In the genomic region with DNA sequence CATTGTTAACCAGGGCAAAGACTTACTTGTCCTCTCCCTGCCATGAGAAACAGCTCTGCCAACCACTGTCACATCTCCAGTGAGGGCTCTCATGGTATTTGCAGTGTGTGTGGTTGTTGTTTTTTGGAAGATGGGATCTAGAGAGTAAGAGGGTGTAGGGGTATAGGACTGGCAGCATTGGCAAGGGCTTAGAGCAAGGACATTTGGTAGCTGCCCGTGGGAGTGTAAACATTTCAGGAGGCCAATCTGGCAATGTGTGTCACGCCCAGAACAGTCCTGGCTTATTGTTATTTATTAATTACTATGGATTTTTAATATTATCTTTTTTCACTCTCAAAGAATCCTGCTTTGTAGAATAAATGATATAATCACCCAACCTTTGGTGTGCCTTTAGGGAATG, we compare ENCODE assay signal across 20 cellular contexts.
DNase-seq lines count a peak whose midpoint lies in the region; ATAC-seq and TF ChIP-seq lines count a peak whose summit lies in the region.
"Had no signal": no experiment of that assay in that cellular context is flagged by ENCODE, and none has a peak within 500 bp of the region (broad histone marks: within the 10 kb centered on the region; RNA-seq: fewer than 3 reads in every experiment).

No MANE protein-coding gene starts in this region.

- no peak for TF ChIP-seq EP300 in suprapubic skin (IDR thresholded peaks at IDR 0.05)

- H3K4me3 ChIP-seq in suprapubic skin (no peak overlapping the region), H7 (ENCODE audit: insufficient read depth, low read depth, low read length) (no peak overlapping the region)
- H3K4me3 ChIP-seq: pancreas, skin epidermis, transverse colon had no signal

- ATAC-seq in HG02759 (IDR thresholded peaks at IDR 0.05; ENCODE audit: unreplicated experiment) = peak; percentile 7
- ATAC-seq: CD8-positive, alpha-beta T cell; pancreas; T-cell had no signal

- peaks cover 10% of the 10 kb centered on the region for H3K27me3 Mint-ChIP-seq in activated CD4-positive, alpha-beta memory T cell treated with anti-CD3 and anti-CD28 coated beads, Interleukin-2, amount 10 ng/mL, durations not matched to agents 7 days and 5 days
- peaks cover 3% of the 10 kb centered on the region for H3K27me3 Mint-ChIP-seq in activated CD4-positive, alpha-beta memory T cell treated with anti-CD3 and anti-CD28 coated beads for 36 hours

- TF ChIP-seq CTCF in suprapubic skin (IDR thresholded peaks at IDR 0.05) = no peak

- peak overlapping the region; percentile 51 for H3K27ac ChIP-seq in suprapubic skin
- H3K27ac ChIP-seq: pancreas had no signal

- H3K4me1 Mint-ChIP-seq in activated CD4-positive, alpha-beta memory T cell treated with anti-CD3 and anti-CD28 coated beads, Interleukin-2, amount 10 ng/mL, durations not matched to agents 7 days and 5 days = peaks cover 14% of the 10 kb centered on the region
- peaks cover 6% of the 10 kb centered on the region for H3K4me1 Mint-ChIP-seq in activated CD4-positive, alpha-beta memory T cell treated with anti-CD3 and anti-CD28 coated beads for 36 hours (ENCODE audit: low read depth)

- 86% methylated on average over 2 of the region's 2 CpGs for WGBS in suprapubic skin

- peaks cover 2% of the 10 kb centered on the region for H3K9me3 Mint-ChIP-seq in activated CD4-positive, alpha-beta memory T cell treated with anti-CD3 and anti-CD28 coated beads, Interleukin-2, amount 10 ng/mL, durations not matched to agents 7 days and 5 days
- peaks cover 2% of the 10 kb centered on the region for H3K9me3 Mint-ChIP-seq in activated CD4-positive, alpha-beta memory T cell treated with anti-CD3 and anti-CD28 coated beads for 36 hours

- H3K4me1 ChIP-seq in suprapubic skin = peaks cover 19% of the 10 kb centered on the region

- POLR2A ChIA-PET in activated CD4-positive, alpha-beta memory T cell treated with anti-CD3 and anti-CD28 coated beads, Interleukin-2, amount 10 ng/mL, durations not matched to agents 7 days and 5 days (lab: Charles Lee) = interaction anchor here (1.1 kb wide), 1 partner anchor 218 kb away, joined by 3 read pairs; no protein-coding TSS in a partner anchor
- POLR2A ChIA-PET in activated CD4-positive, alpha-beta memory T cell treated with anti-CD3 and anti-CD28 coated beads for 36 hours (lab: Charles Lee) = no interaction called here

- CTCF ChIA-PET in activated CD4-positive, alpha-beta memory T cell treated with anti-CD3 and anti-CD28 coated beads, Interleukin-2, amount 10 ng/mL, durations not matched to agents 7 days and 5 days (lab: Charles Lee) = interaction anchor here (1.0 to 1.6 kb wide), 2 partner anchors 421 to 422 kb away, joined by 4 to 6 read pairs; no protein-coding TSS in a partner anchor
- CTCF ChIA-PET in activated CD4-positive, alpha-beta memory T cell treated with anti-CD3 and anti-CD28 coated beads for 36 hours (lab: Charles Lee) = interaction anchor here (0.5 to 1.1 kb wide), 2 partner anchors 480 to 497 kb away, joined by 3 read pairs; no protein-coding TSS in a partner anchor

- no peaks in the 10 kb centered on the region for H3K36me3 Mint-ChIP-seq in activated CD4-positive, alpha-beta memory T cell treated with anti-CD3 and anti-CD28 coated beads, Interleukin-2, amount 10 ng/mL, durations not matched to agents 7 days and 5 days (ENCODE audit: low read depth)
- H3K36me3 Mint-ChIP-seq in activated CD4-positive, alpha-beta memory T cell treated with anti-CD3 and anti-CD28 coated beads for 36 hours = no peaks in the 10 kb centered on the region
- H3K36me3 Mint-ChIP-seq: CD8-positive, alpha-beta T cell; T-cell had no signal

- TF ChIP-seq POLR2A in suprapubic skin (IDR thresholded peaks at IDR 0.05) = no peak

- H3K27ac Mint-ChIP-seq in activated CD4-positive, alpha-beta memory T cell treated with anti-CD3 and anti-CD28 coated beads, Interleukin-2, amount 10 ng/mL, durations not matched to agents 7 days and 5 days = peak overlapping the region; percentile 45
- H3K27ac Mint-ChIP-seq in activated CD4-positive, alpha-beta memory T cell treated with anti-CD3 and anti-CD28 coated beads for 36 hours = no peak overlapping the region
- H3K27ac Mint-ChIP-seq: activated B cell treated with CpG ODN at 0.5 μM for 24 hours; activated naive CD4-positive, alpha-beta T cell treated with anti-CD3 and anti-CD28 coated beads for 36 hours; CD8-positive, alpha-beta T cell had no signal

- no peaks in the 10 kb centered on the region for H3K36me3 ChIP-seq in suprapubic skin
- no peaks in the 10 kb centered on the region for H3K36me3 ChIP-seq in H7 (replicated peaks; ENCODE audit: control insufficient read depth, insufficient read depth, low read length)
- H3K36me3 ChIP-seq: pancreas, transverse colon had no signal

- DNase-seq in activated CD4-positive, alpha-beta memory T cell treated with anti-CD3 and anti-CD28 coated beads, Interleukin-2, amount 10 ng/mL, durations not matched to agents 7 days and 5 days = no peak
- no peak for DNase-seq in activated CD4-positive, alpha-beta memory T cell treated with anti-CD3 and anti-CD28 coated beads for 36 hours
- DNase-seq in cerebellum (ENCODE audit: low spot score) (peak; percentile 12), suprapubic skin (ENCODE audit: low spot score in 2 of 2) (no peak), GOT3 (lab: John Stamatoyannopoulos, UW) (no peak), H7 (no peak), dedifferentiated amniotic fluid mesenchymal stem cell (ENCODE audit: extremely low spot score) (no peak)
- DNase-seq: activated B cell treated with CpG ODN at 0.5 μM for 24 hours; activated naive CD4-positive, alpha-beta T cell treated with anti-CD3 and anti-CD28 coated beads for 36 hours; CD8-positive, alpha-beta T cell; EL; left colon; NCI-H1092 treated with DMSO at 0.1 percent for 48 hours; NCI-H2171 treated with DMSO at 0.1 percent for 48 hours; NK-92 treated with Interleukin-12 subunit alpha and Interleukin-12 subunit beta, amount 100 ng/mL, for 24 hours; pancreas; T-cell had no signal

- H3K27me3 ChIP-seq in suprapubic skin = no peaks in the 10 kb centered on the region
- no peaks in the 10 kb centered on the region for H3K27me3 ChIP-seq in H7 (ENCODE audit: control insufficient read depth, insufficient read depth, low read length)
- H3K27me3 ChIP-seq: pancreas, transverse colon had no signal

- intact Hi-C loops in activated CD4-positive, alpha-beta memory T cell treated with anti-CD3 and anti-CD28 coated beads for 36 hours (cut with micrococcal nuclease) = no loop called here

- no peak overlapping the region for H3K4me3 Mint-ChIP-seq in activated CD4-positive, alpha-beta memory T cell treated with anti-CD3 and anti-CD28 coated beads, Interleukin-2, amount 10 ng/mL, durations not matched to agents 7 days and 5 days
- H3K4me3 Mint-ChIP-seq in activated CD4-positive, alpha-beta memory T cell treated with anti-CD3 and anti-CD28 coated beads for 36 hours = no peak overlapping the region
- H3K4me3 Mint-ChIP-seq: activated B cell treated with CpG ODN at 0.5 μM for 24 hours; activated naive CD4-positive, alpha-beta T cell treated with anti-CD3 and anti-CD28 coated beads for 36 hours; CD8-positive, alpha-beta T cell had no signal

- H3K9me3 ChIP-seq in suprapubic skin = no peaks in the 10 kb centered on the region
- H3K9me3 ChIP-seq: pancreas had no signal
